ENCODE assay signal across 11 cellular contexts in the genomic region with DNA sequence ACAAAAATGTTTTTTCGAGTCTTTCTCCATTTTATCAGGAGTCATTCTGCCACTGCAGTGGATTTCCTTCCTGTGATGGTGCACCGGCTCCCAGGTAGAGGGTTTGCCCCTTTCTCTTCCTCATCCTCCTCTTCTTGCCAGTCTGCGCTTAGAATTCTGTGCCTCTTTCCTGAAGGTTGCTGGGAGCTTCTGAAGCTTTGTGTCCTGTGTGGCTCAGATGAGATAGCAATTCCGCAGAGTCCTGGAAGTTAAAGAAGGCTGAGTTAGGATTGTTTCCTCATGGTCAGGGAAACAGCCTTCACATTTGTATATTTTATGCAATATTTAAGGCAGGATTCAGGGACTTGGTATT. TPM values are rescaled to one million over a fixed set of nuclear protein-coding genes. Genes with fewer than 3 reads are reported as not detected.
A peak's percentile ranks its signal among the peaks of the same experiment; 100 is the strongest.
DNase-seq lines count a peak whose midpoint lies in the region; ATAC-seq, FAIRE-seq and TF ChIP-seq lines count a peak whose summit lies in the region.
"Had no signal": no experiment of that assay in that cellular context is flagged by ENCODE, and none has a peak within 500 bp of the region (broad histone marks: within the 10 kb centered on the region; RNA-seq: fewer than 3 reads in every experiment).

No MANE protein-coding gene starts in this region.

- H3K27me3 ChIP-seq in Loucy (ENCODE audit: insufficient read depth, low read length, poor library complexity, severe bottlenecking) (no peaks in the 10 kb centered on the region), HepG2 (ENCODE audit: control insufficient read depth in 1 of 2, insufficient read depth in 2 of 2, low read length in 2 of 2) (no peaks in the 10 kb centered on the region; a peak in 1 of 5 replicates), stomach (no peaks in the 10 kb centered on the region)

- CTCF ChIA-PET in MCF 10A (lab: Yijun Ruan, JAX) (interaction anchor here (0.6 to 1.5 kb wide), 17 partner anchors 8 to 837 kb away, joined by 3 to 7 read pairs (median 4); no protein-coding TSS in a partner anchor), HepG2 (lab: Yijun Ruan, JAX; ENCODE audit: low intra/inter-chr PET ratio, low total read pairs) (interaction anchor here (1.9 kb wide), 1 partner anchor 62 kb away, joined by 25 read pairs; no protein-coding TSS in a partner anchor)

- no peak for TF ChIP-seq EP300 in HepG2 (IDR thresholded peaks at IDR 0.05; ENCODE audit: low read depth in 2 of 2, low read length in 2 of 2)
- no peak for TF ChIP-seq EP300 in HepG2 (CRISPR knock-in tag; IDR thresholded peaks at IDR 0.05; ENCODE audit: borderline replicate concordance)
- TF ChIP-seq EP300 in stomach (IDR thresholded peaks at IDR 0.05), result no peak

- intact Hi-C loops in MCF 10A (cut with micrococcal nuclease), result loop anchor here (1.0 kb wide), 3 partner anchors 62 to 105 kb away; partner anchors contain the start of genes SDHD and TIMM8B
- intact Hi-C loops in HepG2 (cut with micrococcal nuclease; ENCODE audit: unreplicated experiment), result loop anchor here (1.0 kb wide), 1 partner anchor 62 kb away; no protein-coding TSS in a partner anchor
- intact Hi-C loops in stomach (cut with DNase I; ENCODE audit: low total_unique reads), result no loop called here

- TF ChIP-seq CTCF in Loucy (conservative IDR thresholded peaks at IDR 0.05; ENCODE audit: low read length) (no peak), MCF 10A (IDR thresholded peaks at IDR 0.05; ENCODE audit: unreplicated experiment) (no peak), HepG2 (CRISPR knock-in tag; IDR thresholded peaks at IDR 0.05) (no peak), stomach (IDR thresholded peaks at IDR 0.05) (no peak)

- peaks cover 3% of the 10 kb centered on the region; the same call in 1 of the 2 replicates for H3F3A ChIP-seq in Loucy (ENCODE audit: low read depth)

- H3K9me2 ChIP-seq in Loucy (replicated peaks; ENCODE audit: low read depth, low read length), result no peaks in the 10 kb centered on the region

- H3K4me3 ChIP-seq in Loucy (ENCODE audit: low read length, poor library complexity, severe bottlenecking), result peak overlapping the region; percentile 62
- H3K4me3 ChIP-seq in HepG2 (replicated peaks in 1 of 3; ENCODE audit: insufficient read depth in 1 of 3, low read depth in 2 of 3, low read length in 3 of 3), result no peak overlapping the region
- H3K4me3 ChIP-seq in stomach, result peak overlapping the region; percentile 26 to 37 (median 28)

- H3K9me3 Mint-ChIP-seq in MCF 10A (ENCODE audit: unreplicated experiment), result no peaks in the 10 kb centered on the region

- H3K9me3 ChIP-seq in Loucy (ENCODE audit: insufficient read depth, low read depth, low read length) (no peaks in the 10 kb centered on the region), HepG2 (ENCODE audit: low read length) (no peaks in the 10 kb centered on the region), stomach (no peaks in the 10 kb centered on the region)

- H3K9ac ChIP-seq in Loucy (ENCODE audit: low read depth, low read length, poor library complexity, severe bottlenecking), result no peak overlapping the region
- H3K9ac ChIP-seq in HepG2 (ENCODE audit: insufficient read depth, low read depth, low read length), result no peak overlapping the region

- ATAC-seq in HepG2 (no peak; the same call in 1 of the 3 replicates), GM21447 (IDR thresholded peaks at IDR 0.05; ENCODE audit: unreplicated experiment) (no peak), GM18867 (IDR thresholded peaks at IDR 0.05; ENCODE audit: unreplicated experiment) (no peak)

- H3K4me2 ChIP-seq in Loucy (ENCODE audit: low read depth, low read length, poor library complexity, severe bottlenecking) (peak overlapping the region; percentile 73), HepG2 (ENCODE audit: low read depth, low read length) (peak overlapping the region; percentile 59)

- H3K36me3 ChIP-seq in Loucy (ENCODE audit: insufficient read depth, low read length) (no peaks in the 10 kb centered on the region), HepG2 (replicated peaks in 1 of 2; ENCODE audit: control insufficient read depth in 1 of 2, insufficient read depth in 2 of 2, low read length in 2 of 2) (no peaks in the 10 kb centered on the region), stomach (no peaks in the 10 kb centered on the region)

- WGBS in HepG2 (ENCODE audit: low lambda C conversion rate), result 11% methylated on average over 4 of the region's 4 CpGs
- WGBS in stomach, 5 donors, result 12 to 24% (median 15%) methylated on average over 4 of the region's 4 CpGs

- TF ChIP-seq POLR2A in HepG2 (IDR thresholded peaks at IDR 0.05; ENCODE audit: insufficient read depth in 1 of 2, low read depth in 2 of 2, low read length in 2 of 2), result no peak
- TF ChIP-seq POLR2A in stomach (IDR thresholded peaks at IDR 0.05), result no peak

- TF ChIP-seq RAD21 in HepG2 (CRISPR knock-in tag; IDR thresholded peaks at IDR 0.05), result no peak

- DNase-seq in MCF 10A (ENCODE audit: unreplicated experiment) (no peak), HepG2 (ENCODE audit: low spot score) (no peak), stomach (no peak), NCI-H226 (no peak), NCI-H446 treated with DMSO at 0.1 percent for 48 hours (lab: John Stamatoyannopoulos, UW) (no peak)

- H3K4me3 Mint-ChIP-seq in MCF 10A (ENCODE audit: unreplicated experiment), result peak overlapping the region; percentile 66

- H4K20me1 ChIP-seq in Loucy (ENCODE audit: insufficient read depth, low read length, poor library complexity, severe bottlenecking) (no peaks in the 10 kb centered on the region), HepG2 (ENCODE audit: insufficient read depth, low read length) (no peaks in the 10 kb centered on the region)

- H2AFZ ChIP-seq in Loucy (ENCODE audit: low read length) (peak overlapping the region; percentile 46), HepG2 (ENCODE audit: low read length) (no peak overlapping the region)

- H3K4me1 ChIP-seq in Loucy (ENCODE audit: insufficient read depth, low read length, poor library complexity, severe bottlenecking) (peaks cover 34% of the 10 kb centered on the region), HepG2 (ENCODE audit: insufficient read depth, low read length) (peaks cover 13% of the 10 kb centered on the region), stomach (peaks cover 0 to 17% (median 7%) of the 10 kb centered on the region in 4 donors)

- POLR2A ChIA-PET in MCF 10A (lab: Yijun Ruan, JAX), result interaction anchor here (0.6 to 2.3 kb wide), 12 partner anchors 9 to 151 kb away, joined by 3 to 22 read pairs (median 6); partner anchors contain the start of genes DLAT, IL18, SDHD and TEX12
- POLR2A ChIA-PET in HepG2 (lab: Yijun Ruan, JAX), result no interaction called here

- peaks cover 15% of the 10 kb centered on the region for H3K4me1 Mint-ChIP-seq in MCF 10A (ENCODE audit: insufficient read depth, unreplicated experiment)

- FAIRE-seq in HepG2 (lab: Jason Lieb, UNC), result no peak
- FAIRE-seq: GM18507 had no signal

- H3K36me3 Mint-ChIP-seq in MCF 10A (ENCODE audit: insufficient read depth, unreplicated experiment), result no peaks in the 10 kb centered on the region

- H3K27ac Mint-ChIP-seq in MCF 10A (ENCODE audit: low read depth, unreplicated experiment), result peak overlapping the region; percentile 93

- H3K27ac ChIP-seq in HepG2 (ENCODE audit: extremely low read length, insufficient read depth, low read length) (no peak overlapping the region), stomach (peak overlapping the region in 2 of 5 donors; percentile 56 to 81)
- H3K27ac ChIP-seq: epithelial cell of prostate had no signal

- H3K79me2 ChIP-seq in Loucy (ENCODE audit: insufficient read depth, low read length) (no peaks in the 10 kb centered on the region), HepG2 (ENCODE audit: insufficient read depth, low read length) (no peaks in the 10 kb centered on the region)

- in situ Hi-C loops in HepG2 (cut with HindIII; ENCODE audit: extremely low pct_ligation_motif_present, low pct_unique_long_range_greater_than_20kb), result loop anchor here (5.0 kb wide), 1 partner anchor 63 kb away; no protein-coding TSS in a partner anchor

- no TSS peak for BruUV-seq in MCF 10A (replicated peaks; lab: Mats Ljungman, UMichigan)
- no TSS peak for BruUV-seq in HepG2 (replicated peaks; lab: Mats Ljungman, UMichigan)

- no peaks in the 10 kb centered on the region for H3K27me3 Mint-ChIP-seq in MCF 10A (ENCODE audit: insufficient read depth, unreplicated experiment)

RNA-seq across cellular contexts. Expression of gene BCO2, which starts 0.3 kb away (rescaled TPM):
- 0.93 TPM in 1 of 2 replicates, not detected in the other for total RNA-seq in MCF 10A (2022)
- 0.38 TPM in 1 of 2 replicates, not detected in the other for total RNA-seq in HepG2 (2016; rRNA removed; fragmentation: Illumina TruSeq; extraction: Trizol)
- 0.40 and 1.2 TPM in 2 replicates for total RNA-seq in HepG2 (2016; cell fraction: cytosol; rRNA removed; fragmentation: Illumina TruSeq; extraction: Trizol; ENCODE audit: low read depth)
- total RNA-seq in HepG2 (2016; cell fraction: insoluble cytoplasmic fraction; rRNA removed; fragmentation: Illumina TruSeq; extraction: Trizol), result 0.34 and 0.41 TPM in 2 replicates
- total RNA-seq in HepG2 (2016; cell fraction: membrane; rRNA removed; fragmentation: Illumina TruSeq; extraction: Trizol), result 0.52 and 0.62 TPM in 2 replicates
- 0.78 and 0.81 TPM in 2 replicates for total RNA-seq in HepG2 (2016; cell fraction: nucleus; rRNA removed; fragmentation: Illumina TruSeq; extraction: Trizol)
- polyA plus RNA-seq in HepG2 (2011; rRNA removed), result 0.58 and 0.67 TPM in 2 replicates
- polyA plus RNA-seq in HepG2 (2011; cell fraction: cytosol; rRNA removed), result 0.15 and 0.19 TPM in 2 replicates
- 1.1 and 1.8 TPM in 2 replicates for polyA plus RNA-seq in HepG2 (2011; cell fraction: nucleus; rRNA removed)
- 0.72 and 1.4 TPM in 2 replicates for polyA plus RNA-seq in HepG2 (2012)
- polyA plus RNA-seq in HepG2 (2016; cell fraction: cytosol; fragmentation: Illumina TruSeq; extraction: Trizol; ENCODE audit: low read depth), result not detected in 2 replicates
- 0.40 and 0.53 TPM in 2 replicates for polyA plus RNA-seq in HepG2 (2016; cell fraction: insoluble cytoplasmic fraction; fragmentation: Illumina TruSeq; extraction: Trizol; ENCODE audit: low read depth)
- polyA plus RNA-seq in HepG2 (2016; cell fraction: membrane; fragmentation: Illumina TruSeq; extraction: Trizol; ENCODE audit: low read depth), result not detected in 2 replicates
- 2.3 and 2.8 TPM in 2 replicates for polyA plus RNA-seq in HepG2 (2016; cell fraction: nucleus; fragmentation: Illumina TruSeq; extraction: Trizol; ENCODE audit: insufficient read depth, low read depth)
- polyA minus RNA-seq in HepG2 (2011; rRNA and poly(A)+ RNA removed; ENCODE audit: low replicate concordance), result 0.28 and 0.40 TPM in 2 replicates
- not detected in 2 replicates for polyA minus RNA-seq in HepG2 (2011; cell fraction: cytosol; rRNA and poly(A)+ RNA removed)
- 2.7 and 4.0 TPM in 2 replicates for polyA minus RNA-seq in HepG2 (2011; cell fraction: nucleus; rRNA and poly(A)+ RNA removed)
- total RNA-seq in stomach, result 10 to 100 TPM in 1 of 5 donors, 1 to 10 TPM in 1, under 1 TPM in 2, not detected in 1; 0.87 to 21.8 (median 1.3) TPM
- 1 to 10 TPM; 1.4 to 7.8 (median 2.9) TPM for polyA plus RNA-seq in stomach

RNA-seq across cellular contexts. Expression of gene TEX12, which starts 8.4 kb away (rescaled TPM):
- total RNA-seq in MCF 10A (2022), result not detected in 2 replicates
- total RNA-seq in HepG2 (2016; rRNA removed; fragmentation: Illumina TruSeq; extraction: Trizol), result not detected in 2 replicates
- total RNA-seq in HepG2 (2016; cell fraction: cytosol; rRNA removed; fragmentation: Illumina TruSeq; extraction: Trizol; ENCODE audit: low read depth), result not detected in 2 replicates
- total RNA-seq in HepG2 (2016; cell fraction: insoluble cytoplasmic fraction; rRNA removed; fragmentation: Illumina TruSeq; extraction: Trizol), result 0.15 TPM in 1 of 2 replicates, not detected in the other
- total RNA-seq in HepG2 (2016; cell fraction: membrane; rRNA removed; fragmentation: Illumina TruSeq; extraction: Trizol), result not detected in 2 replicates
- total RNA-seq in HepG2 (2016; cell fraction: nucleus; rRNA removed; fragmentation: Illumina TruSeq; extraction: Trizol), result 0.69 TPM in 1 of 2 replicates, not detected in the other
- polyA plus RNA-seq in HepG2 (2011; rRNA removed), result not detected in 2 replicates
- not detected in 2 replicates for polyA plus RNA-seq in HepG2 (2011; cell fraction: cytosol; rRNA removed)
- polyA plus RNA-seq in HepG2 (2011; cell fraction: nucleus; rRNA removed), result 0.19 TPM in 1 of 2 replicates, not detected in the other
- polyA plus RNA-seq in HepG2 (2012), result not detected in 2 replicates
- not detected in 2 replicates for polyA plus RNA-seq in HepG2 (2016; cell fraction: cytosol; fragmentation: Illumina TruSeq; extraction: Trizol; ENCODE audit: low read depth)
- polyA plus RNA-seq in HepG2 (2016; cell fraction: insoluble cytoplasmic fraction; fragmentation: Illumina TruSeq; extraction: Trizol; ENCODE audit: low read depth), result not detected in 2 replicates
- polyA plus RNA-seq in HepG2 (2016; cell fraction: membrane; fragmentation: Illumina TruSeq; extraction: Trizol; ENCODE audit: low read depth), result not detected in 2 replicates
- 1.6 TPM in 1 of 2 replicates, not detected in the other for polyA plus RNA-seq in HepG2 (2016; cell fraction: nucleus; fragmentation: Illumina TruSeq; extraction: Trizol; ENCODE audit: insufficient read depth, low read depth)
- polyA minus RNA-seq in HepG2 (2011; rRNA and poly(A)+ RNA removed; ENCODE audit: low replicate concordance), result not detected in 2 replicates
- not detected in 2 replicates for polyA minus RNA-seq in HepG2 (2011; cell fraction: cytosol; rRNA and poly(A)+ RNA removed)
- not detected in 2 replicates for polyA minus RNA-seq in HepG2 (2011; cell fraction: nucleus; rRNA and poly(A)+ RNA removed)
- 1 to 10 TPM in 1 of 5 donors, not detected in 4; 2.0 TPM for total RNA-seq in stomach
- polyA plus RNA-seq in stomach, result under 1 TPM in 1 of 3 donors, not detected in 2; 0.20 TPM
- total RNA-seq: T-helper 1 cell treated with Interleukin-12 subunit alpha and Interleukin-12 subunit beta and Interleukin-4 antibody, amounts not matched to agents 30 ng/mL and 1 ng/mL, for 36 hours had no signal

RNA-seq across cellular contexts. Expression of gene IL18, which starts 11.7 kb away (rescaled TPM):
- total RNA-seq in MCF 10A (2022) (124 and 189 TPM in 2 replicates), HepG2 (2016; rRNA removed; fragmentation: Illumina TruSeq; extraction: Trizol) (0.89 and 1.4 TPM in 2 replicates), stomach (10 to 100 TPM in 2 of 5 donors, 1 to 10 TPM in 3; 4.7 to 31.6 (median 9.6) TPM)
- total RNA-seq in HepG2 (2016; cell fraction: cytosol; rRNA removed; fragmentation: Illumina TruSeq; extraction: Trizol; ENCODE audit: low read depth), result 0.30 and 0.44 TPM in 2 replicates
- total RNA-seq in HepG2 (2016; cell fraction: insoluble cytoplasmic fraction; rRNA removed; fragmentation: Illumina TruSeq; extraction: Trizol), result 1.4 TPM in 2 replicates
- 0.72 and 0.74 TPM in 2 replicates for total RNA-seq in HepG2 (2016; cell fraction: membrane; rRNA removed; fragmentation: Illumina TruSeq; extraction: Trizol)
- 0.66 and 0.75 TPM in 2 replicates for total RNA-seq in HepG2 (2016; cell fraction: nucleus; rRNA removed; fragmentation: Illumina TruSeq; extraction: Trizol)
- polyA plus RNA-seq in HepG2 (2011; rRNA removed) (2.7 and 3.6 TPM in 2 replicates), stomach (10 to 100 TPM; 18.8 to 58.2 (median 33.9) TPM)
- 1.2 and 1.7 TPM in 2 replicates for polyA plus RNA-seq in HepG2 (2011; cell fraction: cytosol; rRNA removed)
- polyA plus RNA-seq in HepG2 (2011; cell fraction: nucleus; rRNA removed), result 1.4 and 2.7 TPM in 2 replicates
- polyA plus RNA-seq in HepG2 (2012), result 0.31 and 0.44 TPM in 2 replicates
- 0.38 and 0.43 TPM in 2 replicates for polyA plus RNA-seq in HepG2 (2016; cell fraction: cytosol; fragmentation: Illumina TruSeq; extraction: Trizol; ENCODE audit: low read depth)
- 1.1 and 1.3 TPM in 2 replicates for polyA plus RNA-seq in HepG2 (2016; cell fraction: insoluble cytoplasmic fraction; fragmentation: Illumina TruSeq; extraction: Trizol; ENCODE audit: low read depth)
- 0.60 and 1.1 TPM in 2 replicates for polyA plus RNA-seq in HepG2 (2016; cell fraction: membrane; fragmentation: Illumina TruSeq; extraction: Trizol; ENCODE audit: low read depth)
- polyA plus RNA-seq in HepG2 (2016; cell fraction: nucleus; fragmentation: Illumina TruSeq; extraction: Trizol; ENCODE audit: insufficient read depth, low read depth), result 1.5 and 2.4 TPM in 2 replicates
- 0.50 and 22.8 TPM in 2 replicates for polyA minus RNA-seq in HepG2 (2011; rRNA and poly(A)+ RNA removed; ENCODE audit: low replicate concordance)
- polyA minus RNA-seq in HepG2 (2011; cell fraction: cytosol; rRNA and poly(A)+ RNA removed), result 0.97 and 1.5 TPM in 2 replicates
- polyA minus RNA-seq in HepG2 (2011; cell fraction: nucleus; rRNA and poly(A)+ RNA removed), result 4.1 TPM in 2 replicates

RNA-seq across cellular contexts. Expression of gene PTS, which starts 50.7 kb away (rescaled TPM):
- total RNA-seq in MCF 10A (2022), result 68.3 and 79.4 TPM in 2 replicates
- total RNA-seq in HepG2 (2016; rRNA removed; fragmentation: Illumina TruSeq; extraction: Trizol), result 46.8 and 49.3 TPM in 2 replicates
- total RNA-seq in HepG2 (2016; cell fraction: cytosol; rRNA removed; fragmentation: Illumina TruSeq; extraction: Trizol; ENCODE audit: low read depth), result 40.2 and 43.5 TPM in 2 replicates
- total RNA-seq in HepG2 (2016; cell fraction: insoluble cytoplasmic fraction; rRNA removed; fragmentation: Illumina TruSeq; extraction: Trizol), result 47.6 and 49.7 TPM in 2 replicates
- total RNA-seq in HepG2 (2016; cell fraction: membrane; rRNA removed; fragmentation: Illumina TruSeq; extraction: Trizol), result 39.7 and 40.1 TPM in 2 replicates
- total RNA-seq in HepG2 (2016; cell fraction: nucleus; rRNA removed; fragmentation: Illumina TruSeq; extraction: Trizol), result 38.8 and 43.2 TPM in 2 replicates
- polyA plus RNA-seq in HepG2 (2011; rRNA removed), result 26.3 and 33.6 TPM in 2 replicates
- polyA plus RNA-seq in HepG2 (2011; cell fraction: cytosol; rRNA removed), result 19.8 and 26.0 TPM in 2 replicates
- 23.5 and 45.8 TPM in 2 replicates for polyA plus RNA-seq in HepG2 (2011; cell fraction: nucleus; rRNA removed)
- 32.7 and 36.0 TPM in 2 replicates for polyA plus RNA-seq in HepG2 (2012)
- polyA plus RNA-seq in HepG2 (2016; cell fraction: cytosol; fragmentation: Illumina TruSeq; extraction: Trizol; ENCODE audit: low read depth), result 28.2 and 34.2 TPM in 2 replicates
- polyA plus RNA-seq in HepG2 (2016; cell fraction: insoluble cytoplasmic fraction; fragmentation: Illumina TruSeq; extraction: Trizol; ENCODE audit: low read depth), result 44.0 and 45.6 TPM in 2 replicates
- polyA plus RNA-seq in HepG2 (2016; cell fraction: membrane; fragmentation: Illumina TruSeq; extraction: Trizol; ENCODE audit: low read depth), result 32.0 and 33.3 TPM in 2 replicates
- polyA plus RNA-seq in HepG2 (2016; cell fraction: nucleus; fragmentation: Illumina TruSeq; extraction: Trizol; ENCODE audit: insufficient read depth, low read depth), result 60.5 and 68.6 TPM in 2 replicates
- polyA minus RNA-seq in HepG2 (2011; rRNA and poly(A)+ RNA removed; ENCODE audit: low replicate concordance), result 6.7 and 7.7 TPM in 2 replicates
- polyA minus RNA-seq in HepG2 (2011; cell fraction: cytosol; rRNA and poly(A)+ RNA removed), result 6.6 and 7.3 TPM in 2 replicates
- 62.4 and 70.9 TPM in 2 replicates for polyA minus RNA-seq in HepG2 (2011; cell fraction: nucleus; rRNA and poly(A)+ RNA removed)
- total RNA-seq in stomach, result 10 to 100 TPM; 11.3 to 87.8 (median 33.2) TPM
- polyA plus RNA-seq in stomach, result 10 to 100 TPM; 53.0 to 76.1 (median 71.0) TPM

Comparison
In these comparisons a context has a peak if more than half of its experiments do, and no peak if none do; other contexts are left out.
1. H3K4me3 ChIP-seq: peak in Loucy (single experiment) and stomach (4 of 4); none in HepG2 (0 of 3).